In the genomic region with DNA sequence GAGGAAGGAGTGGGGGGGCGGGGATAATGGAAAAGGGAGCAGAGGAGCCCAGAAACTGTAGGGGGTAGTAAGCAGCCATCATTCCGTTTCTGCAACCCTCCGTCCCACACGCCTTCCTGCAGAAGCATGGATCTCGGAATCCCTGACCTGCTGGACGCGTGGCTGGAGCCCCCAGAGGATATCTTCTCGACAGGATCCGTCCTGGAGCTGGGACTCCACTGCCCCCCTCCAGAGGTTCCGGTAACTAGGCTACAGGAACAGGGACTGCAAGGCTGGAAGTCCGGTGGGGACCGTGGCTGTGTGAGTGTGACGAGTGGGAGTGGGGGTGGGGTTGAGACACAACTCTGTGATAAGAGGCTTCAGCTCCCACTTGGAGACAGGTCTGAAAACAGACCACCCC, we compare ENCODE assay signal across 8 cellular contexts. TPM values are rescaled to one million over a fixed set of nuclear protein-coding genes. Genes with fewer than 3 reads are reported as not detected.
A peak's percentile ranks its signal among the peaks of the same experiment; 100 is the strongest.
DNase-seq lines count a peak whose midpoint lies in the region; ATAC-seq, FAIRE-seq and TF ChIP-seq lines count a peak whose summit lies in the region.

No MANE protein-coding gene starts in this region.

- TF ChIP-seq CTCF in cardiac muscle cell (IDR thresholded peaks at IDR 0.05; ENCODE audit: low read depth, low read length) (no peak), astrocyte (IDR thresholded peaks at IDR 0.05; ENCODE audit: insufficient read depth, low read depth, low read length) (no peak), lung (IDR thresholded peaks at IDR 0.05; ENCODE audit: control extremely low read depth, extremely low read depth) (no peak)

- H3K79me2 ChIP-seq in astrocyte (ENCODE audit: insufficient read depth, low read length), result peaks cover 9% of the 10 kb centered on the region

- no peaks in the 10 kb centered on the region for H4K20me1 ChIP-seq in astrocyte (ENCODE audit: insufficient read depth, low read length)

- ATAC-seq in lung (ENCODE audit: insufficient read depth, low FRiP score) (no peak), HG02642 (IDR thresholded peaks at IDR 0.05; ENCODE audit: poor library complexity, unreplicated experiment) (no peak)

- WGBS in lung, 2 donors, result 7% methylated on average over 13 of the region's 13 CpGs
- 8% methylated on average over 13 of the region's 13 CpGs for WGBS in urinary bladder

- H3K36me3 ChIP-seq in cardiac muscle cell (no peaks in the 10 kb centered on the region), astrocyte (ENCODE audit: insufficient read depth, low read length) (no peaks in the 10 kb centered on the region), lung (ENCODE audit: control insufficient read depth in 2 of 2, insufficient read depth in 2 of 2, low read length in 2 of 2) (peaks cover 0 to 4% of the 10 kb centered on the region in 2 donors), urinary bladder (ENCODE audit: insufficient read depth) (no peaks in the 10 kb centered on the region)

- peak overlapping the region; percentile 87 for H2AFZ ChIP-seq in astrocyte (ENCODE audit: low read depth, low read length)

- H3K27ac Mint-ChIP-seq in astrocyte (ENCODE audit: unreplicated experiment), result no peak overlapping the region

- H3K27me3 ChIP-seq in cardiac muscle cell (no peaks in the 10 kb centered on the region), astrocyte (ENCODE audit: insufficient read depth, low read length) (no peaks in the 10 kb centered on the region), lung (ENCODE audit: control insufficient read depth, insufficient read depth) (no peaks in the 10 kb centered on the region)

- intact Hi-C loops in cardiac septum (cut with DNase I), result loop anchor here (5.0 kb wide), 1 partner anchor 86 kb away; no protein-coding TSS in a partner anchor

- H3K4me3 ChIP-seq in cardiac muscle cell, result peak overlapping the region; percentile 57
- H3K4me3 ChIP-seq in astrocyte (ENCODE audit: insufficient read depth, low read depth, low read length), result peak overlapping the region; percentile 72
- peak overlapping the region; percentile 4 for H3K4me3 ChIP-seq in lung
- H3K4me3 ChIP-seq in urinary bladder (ENCODE audit: low read depth, low read length), result peak overlapping the region; percentile 40

- H3K9me3 Mint-ChIP-seq in astrocyte (ENCODE audit: unreplicated experiment), result no peaks in the 10 kb centered on the region

- no peaks in the 10 kb centered on the region for H3K36me3 Mint-ChIP-seq in astrocyte (ENCODE audit: low read depth, unreplicated experiment)

- H3K9me3 ChIP-seq in cardiac muscle cell (ENCODE audit: low read depth) (no peaks in the 10 kb centered on the region), astrocyte (ENCODE audit: insufficient read depth, low read depth, low read length) (no peaks in the 10 kb centered on the region), lung (ENCODE audit: control insufficient read depth in 2 of 2, insufficient read depth in 1 of 2, low read length in 1 of 2) (no peaks in the 10 kb centered on the region)

- H3K9ac ChIP-seq in astrocyte (ENCODE audit: low read length), result peak overlapping the region; percentile 81

- H3K4me1 ChIP-seq in cardiac muscle cell (ENCODE audit: low read depth) (peaks cover 8% of the 10 kb centered on the region), astrocyte (ENCODE audit: insufficient read depth, low read length) (peaks cover 16% of the 10 kb centered on the region), lung (ENCODE audit: control insufficient read depth in 2 of 2, insufficient read depth in 2 of 2, low read length in 2 of 2) (peaks cover 0 to 4% of the 10 kb centered on the region in 2 donors), urinary bladder (ENCODE audit: insufficient read depth) (no peaks in the 10 kb centered on the region)

- DNase-seq in cardiac muscle cell (ENCODE audit: low read depth in 1 of 2, low spot score in 1 of 2) (no peak), cardiac septum (ENCODE audit: low spot score) (no peak), astrocyte (ENCODE audit: low read depth) (no peak), lung (ENCODE audit: low spot score) (no peak), D341Med (ENCODE audit: low spot score) (no peak), COLO829 (ENCODE audit: low spot score) (no peak)

- no peak for FAIRE-seq in astrocyte (lab: Jason Lieb, UNC)

- H3K4me3 Mint-ChIP-seq in astrocyte (ENCODE audit: unreplicated experiment), result peak overlapping the region; percentile 90

- H3K4me1 Mint-ChIP-seq in astrocyte (ENCODE audit: low read depth, unreplicated experiment), result peaks cover 7% of the 10 kb centered on the region

- H3K27ac ChIP-seq in cardiac muscle cell, result peak overlapping the region; percentile 92
- no peak overlapping the region for H3K27ac ChIP-seq in astrocyte (ENCODE audit: low read depth, low read length)
- H3K27ac ChIP-seq in lung (ENCODE audit: low read depth in 1 of 2, low read length in 1 of 2), result peak overlapping the region in 1 of 2 donors; percentile 70
- H3K27ac ChIP-seq in urinary bladder (ENCODE audit: low read depth), result no peak overlapping the region

- peak overlapping the region; percentile 100 for H3K4me2 ChIP-seq in astrocyte (ENCODE audit: low read length)

- H3K27me3 Mint-ChIP-seq in astrocyte (ENCODE audit: low read depth, unreplicated experiment), result no peaks in the 10 kb centered on the region

RNA-seq across cellular contexts. Expression of gene CREB3L4, which starts 0.7 kb away (rescaled TPM):
- 34.0 and 49.5 TPM in 2 replicates for total RNA-seq in cardiac muscle cell
- 25.3 and 31.5 TPM in 2 replicates for polyA plus RNA-seq in cardiac muscle cell
- total RNA-seq in cardiac septum, result 3.8 TPM
- total RNA-seq in astrocyte, result 5.3 and 6.1 TPM in 2 replicates
- 10 to 100 TPM; 13.6 to 21.8 TPM for total RNA-seq in lung
- polyA plus RNA-seq in lung, result 10 to 100 TPM in 1 of 2 donors, 1 to 10 TPM in 1; 9.5 to 13.7 TPM
- total RNA-seq in urinary bladder, result 8.7 TPM
- 12.2 TPM for polyA plus RNA-seq in urinary bladder

RNA-seq across cellular contexts. Expression of gene SLC39A1, which starts 5.1 kb away (rescaled TPM):
- total RNA-seq in cardiac muscle cell (75.8 and 83.4 TPM in 2 replicates), cardiac septum (40.2 TPM), astrocyte (90.2 and 91.7 TPM in 2 replicates), lung (100 to 1,000 TPM in 1 of 2 donors, 10 to 100 TPM in 1; 73.4 to 141 TPM), urinary bladder (42.6 TPM)
- polyA plus RNA-seq in cardiac muscle cell (71.2 and 72.6 TPM in 2 replicates), lung (100 to 1,000 TPM; 103 to 247 TPM), urinary bladder (121 TPM)

RNA-seq across cellular contexts. Expression of gene JTB, which starts 9.1 kb away (rescaled TPM):
- 161 and 315 TPM in 2 replicates for total RNA-seq in cardiac muscle cell
- polyA plus RNA-seq in cardiac muscle cell, result 137 and 169 TPM in 2 replicates
- 61.7 TPM for total RNA-seq in cardiac septum
- 103 TPM in 2 replicates for total RNA-seq in astrocyte
- 100 to 1,000 TPM; 105 to 146 TPM for total RNA-seq in lung
- polyA plus RNA-seq in lung, result 100 to 1,000 TPM; 206 to 230 TPM
- total RNA-seq in urinary bladder, result 99.5 TPM
- polyA plus RNA-seq in urinary bladder, result 148 TPM

RNA-seq across cellular contexts. Expression of gene CRTC2, which starts 10.0 kb away (rescaled TPM):
- total RNA-seq in cardiac muscle cell (11.9 and 17.9 TPM in 2 replicates), cardiac septum (20.6 TPM), astrocyte (38.3 and 38.4 TPM in 2 replicates), lung (10 to 100 TPM; 17.7 to 48.7 TPM), urinary bladder (4.3 TPM)
- polyA plus RNA-seq in cardiac muscle cell (24.8 and 34.4 TPM in 2 replicates), lung (10 to 100 TPM; 41.9 to 43.2 TPM), urinary bladder (29.8 TPM)

RNA-seq across cellular contexts. Expression of gene RAB13, which starts 17.7 kb away (rescaled TPM):
- 30.6 and 37.6 TPM in 2 replicates for total RNA-seq in cardiac muscle cell
- polyA plus RNA-seq in cardiac muscle cell, result 90.6 and 108 TPM in 2 replicates
- total RNA-seq in cardiac septum, result 57.3 TPM
- total RNA-seq in astrocyte, result 143 and 145 TPM in 2 replicates
- total RNA-seq in lung, result 100 to 1,000 TPM in 1 of 2 donors, 10 to 100 TPM in 1; 54.6 to 105 TPM
- polyA plus RNA-seq in lung, result 100 to 1,000 TPM; 171 to 229 TPM
- 37.0 TPM for total RNA-seq in urinary bladder
- 192 TPM for polyA plus RNA-seq in urinary bladder

Comparison
In these comparisons a context has a peak if more than half of its experiments do, and no peak if none do; other contexts are left out.
1. H3K4me3 ChIP-seq: peak in every context shown above with its lines; median percentile 72 in astrocyte; 57 in cardiac muscle cell; 40 in urinary bladder; 4 in lung.